ENCODE assay signal across 13 cellular contexts in genomic region chr2:33136056-33136455, GRCh38.
DNase-seq lines count a peak whose midpoint lies in the region; ATAC-seq and TF ChIP-seq lines count a peak whose summit lies in the region.
"Had no signal": no experiment of that assay in that cellular context is flagged by ENCODE, and none has a peak within 500 bp of the region (broad histone marks: within the 10 kb centered on the region; RNA-seq: fewer than 3 reads in every experiment).

No MANE protein-coding gene starts in this region.

- H3K4me1 ChIP-seq in sigmoid colon = peaks cover 0 to 80% (median 61%) of the 10 kb centered on the region in 4 donors
- H3K4me1 ChIP-seq: BLaER1 had no signal

- peak overlapping the region; percentile 76 for H3K4me3 ChIP-seq in AG10803 (ENCODE audit: low read length)
- H3K4me3 ChIP-seq in sigmoid colon = peak overlapping the region in 3 of 4 donors; percentile 42 to 53 (median 53)
- H3K4me3 ChIP-seq: BLaER1, spleen had no signal

- H3K27ac Mint-ChIP-seq in glutamatergic neuron (ENCODE audit: unreplicated experiment) = no peak overlapping the region
- H3K27ac Mint-ChIP-seq: activated CD8-positive, alpha-beta memory T cell treated with anti-CD3 and anti-CD28 coated beads, Interleukin-2, amount 10 ng/mL, durations not matched to agents 7 days and 5 days had no signal

- H3K36me3 Mint-ChIP-seq in glutamatergic neuron (ENCODE audit: unreplicated experiment) = no peaks in the 10 kb centered on the region
- H3K36me3 Mint-ChIP-seq: activated CD8-positive, alpha-beta memory T cell treated with anti-CD3 and anti-CD28 coated beads, Interleukin-2, amount 10 ng/mL, durations not matched to agents 7 days and 5 days had no signal

- H3K4me3 Mint-ChIP-seq in glutamatergic neuron (ENCODE audit: unreplicated experiment) = no peak overlapping the region
- H3K4me3 Mint-ChIP-seq: activated CD8-positive, alpha-beta memory T cell treated with anti-CD3 and anti-CD28 coated beads, Interleukin-2, amount 10 ng/mL, durations not matched to agents 7 days and 5 days had no signal

- in situ Hi-C loops in ACHN (cut with HindIII; ENCODE audit: low pct_ligation_motif_present, low pct_unique_long_range_greater_than_20kb, low sequenced_read_pairs) = no loop called here

- TF ChIP-seq EP300 in sigmoid colon (IDR thresholded peaks at IDR 0.05) = no peak

- peaks cover 12% of the 10 kb centered on the region for H3K4me1 Mint-ChIP-seq in glutamatergic neuron (ENCODE audit: low read depth, unreplicated experiment)

- no peak for ATAC-seq in SK-N-SH treated with all-trans-retinoic acid at 6 μM for 48 hours
- ATAC-seq: activated CD8-positive, alpha-beta memory T cell treated with anti-CD3 and anti-CD28 coated beads, Interleukin-2, amount 10 ng/mL, durations not matched to agents 7 days and 5 days had no signal

- no peaks in the 10 kb centered on the region for H3K9me3 ChIP-seq in sigmoid colon
- H3K9me3 ChIP-seq: BLaER1, spleen had no signal

- TF ChIP-seq CTCF in AG10803 (conservative IDR thresholded peaks at IDR 0.05; ENCODE audit: low read length) = no peak
- no peak for TF ChIP-seq CTCF in sigmoid colon (IDR thresholded peaks at IDR 0.05)
- no peak for TF ChIP-seq CTCF in glutamatergic neuron (IDR thresholded peaks at IDR 0.05; ENCODE audit: partially characterized antibody, unreplicated experiment)

- H3K27ac ChIP-seq in sigmoid colon = peak overlapping the region; percentile 84 to 91 (median 89)
- H3K27ac ChIP-seq: BLaER1, spleen had no signal

- peaks cover 2% of the 10 kb centered on the region for H3K27me3 Mint-ChIP-seq in glutamatergic neuron (ENCODE audit: unreplicated experiment)

- TF ChIP-seq POLR2A in sigmoid colon (IDR thresholded peaks at IDR 0.05) = no peak

- intact Hi-C loops in sigmoid colon (cut with DNase I) = loop anchor here (10.0 kb wide), 2 partner anchors 139 to 229 kb away; no protein-coding TSS in a partner anchor

- no peaks in the 10 kb centered on the region for H3K27me3 ChIP-seq in sigmoid colon
- H3K27me3 ChIP-seq: BLaER1, spleen had no signal

- no peaks in the 10 kb centered on the region for H3K9me3 Mint-ChIP-seq in glutamatergic neuron (ENCODE audit: unreplicated experiment)

- DNase-seq in AG10803 (ENCODE audit: low read depth) = no peak
- peak; percentile 46 for DNase-seq in fibroblast of peridontal ligament (ENCODE audit: extremely low read depth)
- DNase-seq in sigmoid colon = no peak
- no peak for DNase-seq in activated CD4-positive, alpha-beta T cell treated with anti-CD3 and anti-CD28 coated beads for 4 hours
- no peak for DNase-seq in effector CD4-positive, alpha-beta T cell
- no peak for DNase-seq in ACHN
- DNase-seq in glutamatergic neuron = no peak
- DNase-seq: activated CD8-positive, alpha-beta memory T cell treated with anti-CD3 and anti-CD28 coated beads, Interleukin-2, amount 10 ng/mL, durations not matched to agents 7 days and 5 days; OCI-M1; spleen; T-helper 9 cell had no signal

- 68 to 78% methylated on average over 4 of the region's 4 CpGs for WGBS in sigmoid colon, 2 donors

- no peaks in the 10 kb centered on the region for H3K36me3 ChIP-seq in sigmoid colon
- H3K36me3 ChIP-seq: BLaER1, spleen had no signal

TF ChIP-seq in SK-N-SH treated with all-trans-retinoic acid at 6 μM for 48 hours, 23 proteins besides CTCF, POLR2A, EP300 and RAD21:
- TF ChIP-seq TCF4 (CRISPR knock-in tag; IDR thresholded peaks at IDR 0.05; ENCODE audit: borderline replicate concordance) (no peak), ZFP30 (CRISPR knock-in tag; IDR thresholded peaks at IDR 0.05) (no peak), ISL1 (CRISPR knock-in tag; IDR thresholded peaks at IDR 0.05) (peak; percentile 19; the same call in 1 of the 2 replicates)
TF ChIP-seq in SK-N-SH treated with all-trans-retinoic acid at 6 μM for 48 hours: peak in this region for 1.
